In the genomic region with DNA sequence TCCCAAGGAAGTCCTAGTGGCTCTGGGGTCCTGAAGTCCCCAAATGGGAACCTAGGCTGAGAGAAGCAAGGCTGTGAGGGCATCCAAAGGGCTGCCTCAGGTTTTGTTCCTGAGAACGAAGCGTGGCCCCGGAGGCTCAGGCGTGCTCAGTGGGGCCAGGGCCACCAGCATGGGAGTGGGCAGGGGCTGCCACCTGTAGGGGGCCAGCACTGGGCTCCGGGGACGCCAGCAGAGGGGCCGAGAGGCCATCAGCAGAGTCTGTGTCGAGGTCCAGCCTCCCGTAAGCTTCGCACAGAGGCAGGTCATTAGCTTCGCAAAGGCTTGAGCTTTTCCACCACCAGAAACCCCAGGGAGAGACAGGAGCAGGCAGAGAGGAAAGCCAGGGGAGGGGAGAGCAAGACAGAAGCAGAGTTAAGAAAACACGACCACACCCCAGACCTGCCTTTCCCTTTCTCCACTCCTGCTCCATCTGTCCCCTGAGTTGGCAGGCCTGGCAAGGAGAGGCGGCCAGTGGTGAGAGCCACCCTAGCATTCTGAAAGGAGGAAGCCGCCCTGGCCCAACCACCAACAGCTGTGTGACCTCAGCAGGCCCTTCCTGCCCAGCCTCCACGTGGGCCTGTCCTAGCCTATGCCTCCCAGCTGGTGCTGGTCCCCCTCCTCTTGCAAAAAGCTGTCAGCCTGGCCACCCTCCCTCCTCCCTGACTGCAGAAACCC, we compare ENCODE assay signal across 13 cellular contexts. TPM values are rescaled to one million over a fixed set of nuclear protein-coding genes. Genes with fewer than 3 reads are reported as not detected.
DNase-seq lines count a peak whose midpoint lies in the region; ATAC-seq, FAIRE-seq and TF ChIP-seq lines count a peak whose summit lies in the region.
"Had no signal": no experiment of that assay in that cellular context is flagged by ENCODE, and none has a peak within 500 bp of the region (broad histone marks: within the 10 kb centered on the region; RNA-seq: fewer than 3 reads in every experiment).

No MANE protein-coding gene starts in this region.

- CTCF ChIA-PET in K562 (lab: Yijun Ruan, JAX; ENCODE audit: low intra/inter-chr PET ratio): no interaction called here

- no peak overlapping the region for H3K27ac ChIP-seq in K562 (ENCODE audit: extremely low read depth, low read depth, low read length)
- H3K27ac ChIP-seq in lower lobe of right lung: peak overlapping the region; percentile 67

- peaks cover 2% of the 10 kb centered on the region; the same call in 1 of the 2 replicates for H4K20me1 ChIP-seq in K562 (replicated peaks; ENCODE audit: control insufficient read depth, insufficient read depth, low read length)

- intact Hi-C loops in K562 (cut with micrococcal nuclease) (no loop called here), lower lobe of right lung (cut with DNase I) (no loop called here)

- no peak overlapping the region for H3K4me3 ChIP-seq in NT2/D1 (ENCODE audit: insufficient read length, low read depth)
- H3K4me3 ChIP-seq in K562: no peak overlapping the region
- peak overlapping the region; percentile 7 for H3K4me3 ChIP-seq in lower lobe of right lung

- no peaks in the 10 kb centered on the region for H3K9me1 ChIP-seq in K562 (ENCODE audit: control insufficient read depth, insufficient read depth, low read length)

- ATAC-seq in K562 (no peak), lower lobe of right lung (peak; percentile 72 to 80), GM18867 (IDR thresholded peaks at IDR 0.05; ENCODE audit: unreplicated experiment) (no peak), GM18517 (IDR thresholded peaks at IDR 0.05; ENCODE audit: unreplicated experiment) (no peak)
- peak; percentile 60 to 65 for ATAC-seq in stimulated activated naive B cell treated with anti-CD40 and anti-IgM and Interleukin-4, amounts not matched to agents 10 μg/mL and 1 μg/mL and 100 μg/mL, for 72 hours (replicated peaks)

- H3K9me3 ChIP-seq in NT2/D1 (ENCODE audit: insufficient read depth, low read length) (no peaks in the 10 kb centered on the region), K562 (replicated peaks; ENCODE audit: control insufficient read depth, insufficient read depth, low read depth, low read length) (no peaks in the 10 kb centered on the region), lower lobe of right lung (no peaks in the 10 kb centered on the region)

- 90% methylated on average over 14 of the region's 15 CpGs for WGBS in K562 (ENCODE audit: insufficient coverage, low coverage, missing lambda C conversion rate)

- POLR2A ChIA-PET in K562 (lab: Yijun Ruan, JAX): interaction anchor here (0.5 to 2.7 kb wide), 5 partner anchors 9 to 107 kb away, joined by 3 to 18 read pairs (median 5); no protein-coding TSS in a partner anchor

- TF ChIP-seq CTCF in K562 (IDR thresholded peaks at IDR 0.05 in 2 of 3, conservative IDR thresholded peaks at IDR 0.05 in 1 of 3; ENCODE audit: insufficient read depth in 2 of 3, low read depth in 1 of 3, low read length in 3 of 3) (no peak), lower lobe of right lung (IDR thresholded peaks at IDR 0.05) (no peak)

- H3K27me3 ChIP-seq in NT2/D1 (ENCODE audit: insufficient read depth, insufficient read length) (no peaks in the 10 kb centered on the region), K562 (ENCODE audit: control insufficient read depth in 2 of 2, insufficient read depth in 2 of 2, low read length in 2 of 2) (no peaks in the 10 kb centered on the region), lower lobe of right lung (ENCODE audit: low read depth) (no peaks in the 10 kb centered on the region)

- DNase-seq in NT2/D1 (ENCODE audit: low read depth, low spot score) (no peak), K562 (ENCODE audit: extremely low read depth in 1 of 4, low spot score in 3 of 4) (no peak), lower lobe of right lung (peak; percentile 83), NCI-H748 treated with DMSO at 0.1 percent for 48 hours (lab: John Stamatoyannopoulos, UW) (no peak), T-helper 1 cell (no peak)
- no peak for DNase-seq in stimulated activated naive B cell treated with anti-CD40 and anti-IgM and Interleukin-4, amounts not matched to agents 10 μg/mL and 1 μg/mL and 100 μg/mL, for 72 hours
- DNase-seq: activated CD4-positive, alpha-beta T cell treated with anti-CD3 and anti-CD28 coated beads for 48 hours; activated effector memory CD4-positive, alpha-beta T cell treated with anti-CD3 and anti-CD28 coated beads, Interleukin-2, amount 50 U/mL, for 16 hours; NCI-H1105; NCI-H774 had no signal

- H3K9me3 Mint-ChIP-seq in stimulated activated naive B cell treated with anti-CD40 and anti-IgM and Interleukin-4, amounts not matched to agents 10 μg/mL and 1 μg/mL and 100 μg/mL, for 72 hours: peaks cover 0 to 4% of the 10 kb centered on the region in 2 donors

- in situ Hi-C loops in K562 (cut with MboI): no loop called here

- peaks cover 14% of the 10 kb centered on the region for H3K79me2 ChIP-seq in K562 (ENCODE audit: control insufficient read depth, insufficient read depth, low read length)

- peaks cover 47 to 68% of the 10 kb centered on the region in 2 donors for H3K36me3 Mint-ChIP-seq in stimulated activated naive B cell treated with anti-CD40 and anti-IgM and Interleukin-4, amounts not matched to agents 10 μg/mL and 1 μg/mL and 100 μg/mL, for 72 hours

- peaks cover 86% of the 10 kb centered on the region for H3K36me3 ChIP-seq in NT2/D1 (ENCODE audit: insufficient read depth, insufficient read length, low read length)
- H3K36me3 ChIP-seq in K562 (ENCODE audit: control insufficient read depth, insufficient read depth, low read length): peaks cover 83% of the 10 kb centered on the region
- peaks cover 76% of the 10 kb centered on the region for H3K36me3 ChIP-seq in lower lobe of right lung

- H3K27me3 Mint-ChIP-seq in stimulated activated naive B cell treated with anti-CD40 and anti-IgM and Interleukin-4, amounts not matched to agents 10 μg/mL and 1 μg/mL and 100 μg/mL, for 72 hours: no peaks in the 10 kb centered on the region

- peak overlapping the region in 1 of 2 donors; percentile 19 for H3K4me3 Mint-ChIP-seq in stimulated activated naive B cell treated with anti-CD40 and anti-IgM and Interleukin-4, amounts not matched to agents 10 μg/mL and 1 μg/mL and 100 μg/mL, for 72 hours

- H3K4me1 ChIP-seq in NT2/D1 (ENCODE audit: insufficient read depth, insufficient read length) (peaks cover 23% of the 10 kb centered on the region), K562 (replicated peaks in 1 of 2; ENCODE audit: control insufficient read depth in 2 of 2, insufficient read depth in 2 of 2, low read length in 2 of 2) (peaks cover 9 to 31% of the 10 kb centered on the region in 2 experiments; a peak in 4 of 5 replicates), lower lobe of right lung (peaks cover 27% of the 10 kb centered on the region)

- no peak for TF ChIP-seq POLR2A in K562 (conservative IDR thresholded peaks at IDR 0.05)

- no TSS peak for BruUV-seq in K562 (replicated peaks; lab: Mats Ljungman, UMichigan)

- H3K27ac Mint-ChIP-seq in stimulated activated naive B cell treated with anti-CD40 and anti-IgM and Interleukin-4, amounts not matched to agents 10 μg/mL and 1 μg/mL and 100 μg/mL, for 72 hours: peak overlapping the region; percentile 86

- peaks cover 46 to 83% of the 10 kb centered on the region in 2 donors for H3K4me1 Mint-ChIP-seq in stimulated activated naive B cell treated with anti-CD40 and anti-IgM and Interleukin-4, amounts not matched to agents 10 μg/mL and 1 μg/mL and 100 μg/mL, for 72 hours

- no peak for TF ChIP-seq EP300 in K562 (IDR thresholded peaks at IDR 0.05; ENCODE audit: low read length)

- no peak overlapping the region for H3K4me2 ChIP-seq in K562 (ENCODE audit: insufficient read depth, low read length)

- H2AFZ ChIP-seq in K562 (ENCODE audit: low read depth, low read length): no peak overlapping the region

- FAIRE-seq in K562 (lab: Jason Lieb, UNC): no peak
- FAIRE-seq: keratinocyte had no signal

- no peak for TF ChIP-seq RAD21 in K562 (CRISPR knock-in tag; conservative IDR thresholded peaks at IDR 0.05 in 1 of 2, IDR thresholded peaks at IDR 0.05 in 1 of 2)

- peak overlapping the region; percentile 36 for H3K9ac ChIP-seq in NT2/D1 (ENCODE audit: insufficient read length, low read depth)
- H3K9ac ChIP-seq in K562 (ENCODE audit: insufficient read depth in 1 of 2, low read depth in 2 of 2, low read length in 2 of 2): peak overlapping the region in 1 of 2 experiments; percentile 80; a peak in 2 of 4 replicates

RNA-seq across cellular contexts. Expression of gene SURF6, which starts 5.5 kb away (rescaled TPM):
- 12.6 and 19.9 TPM in 2 replicates for total RNA-seq in K562 (2011; cell fraction: chromatin; rRNA removed; ENCODE audit: low replicate concordance)
- total RNA-seq in K562 (2011; cell fraction: nucleolus; rRNA removed): 16.7 and 17.7 TPM in 2 replicates
- 13.4 and 15.6 TPM in 2 replicates for total RNA-seq in K562 (2011; cell fraction: nucleoplasm; rRNA removed)
- total RNA-seq in K562 (2014; rRNA removed) (61.3 and 68.3 TPM in 2 replicates), K562 (2014; rRNA removed; fragmentation: Illumina TruSeq; extraction: Trizol) (10.5 and 12.2 TPM in 2 replicates), K562 (2015; rRNA removed; fragmentation: Illumina TruSeq; extraction: Trizol) (30.4 and 31.8 TPM in 2 replicates), K562 (2021) (45.3 and 50.6 TPM in 2 replicates), lower lobe of right lung (15.2 TPM)
- polyA plus RNA-seq in K562 (2011; rRNA removed) (12.3 and 14.3 TPM in 2 replicates), K562 (2014; fragmentation: Illumina TruSeq; extraction: Trizol) (14.7 and 26.5 TPM in 2 replicates), K562 (2014; fragmentation: Nextera tagmentation; extraction: Ambion mirVana) (1 to 10 TPM; 1.4 to 1.8 TPM), K562 (2014; rRNA removed) (52.7 and 61.5 TPM in 2 replicates)
- polyA plus RNA-seq in K562 (2011; cell fraction: cytosol; rRNA removed): 11.6 and 21.6 TPM in 2 replicates
- polyA plus RNA-seq in K562 (2011; cell fraction: nucleus; rRNA removed): 17.7 and 31.0 TPM in 2 replicates
- 23.2 and 31.5 TPM in 2 replicates for polyA plus RNA-seq in K562 (2012)
- polyA minus RNA-seq in K562 (2011; rRNA and poly(A)+ RNA removed): 5.3 TPM in 2 replicates
- 8.6 and 9.6 TPM in 2 replicates for polyA minus RNA-seq in K562 (2011; cell fraction: cytosol; rRNA and poly(A)+ RNA removed)
- 5.5 and 8.2 TPM in 2 replicates for polyA minus RNA-seq in K562 (2011; cell fraction: nucleus; rRNA and poly(A)+ RNA removed)

RNA-seq across cellular contexts. Expression of gene MED22, which starts 6.4 kb away (rescaled TPM):
- total RNA-seq in K562 (2011; cell fraction: chromatin; rRNA removed; ENCODE audit: low replicate concordance): 32.2 and 75.9 TPM in 2 replicates
- 43.3 and 44.7 TPM in 2 replicates for total RNA-seq in K562 (2011; cell fraction: nucleolus; rRNA removed)
- total RNA-seq in K562 (2011; cell fraction: nucleoplasm; rRNA removed): 40.6 and 56.1 TPM in 2 replicates
- total RNA-seq in K562 (2014; rRNA removed) (27.2 and 28.0 TPM in 2 replicates), K562 (2014; rRNA removed; fragmentation: Illumina TruSeq; extraction: Trizol) (7.7 and 9.4 TPM in 2 replicates), K562 (2015; rRNA removed; fragmentation: Illumina TruSeq; extraction: Trizol) (22.3 and 22.6 TPM in 2 replicates), K562 (2021) (32.4 and 35.6 TPM in 2 replicates), lower lobe of right lung (24.4 TPM)
- polyA plus RNA-seq in K562 (2011; rRNA removed) (23.4 and 33.6 TPM in 2 replicates), K562 (2014; fragmentation: Illumina TruSeq; extraction: Trizol) (15.5 and 23.8 TPM in 2 replicates), K562 (2014; fragmentation: Nextera tagmentation; extraction: Ambion mirVana) (1 to 10 TPM in 1 of 2 experiments, under 1 TPM in 1; 0.73 to 1.4 TPM), K562 (2014; rRNA removed) (32.6 and 34.8 TPM in 2 replicates)
- polyA plus RNA-seq in K562 (2011; cell fraction: cytosol; rRNA removed): 28.9 and 48.4 TPM in 2 replicates
- polyA plus RNA-seq in K562 (2011; cell fraction: nucleus; rRNA removed): 91.8 and 102 TPM in 2 replicates
- 24.0 and 26.3 TPM in 2 replicates for polyA plus RNA-seq in K562 (2012)
- 12.6 and 25.7 TPM in 2 replicates for polyA minus RNA-seq in K562 (2011; rRNA and poly(A)+ RNA removed)
- 16.2 and 27.5 TPM in 2 replicates for polyA minus RNA-seq in K562 (2011; cell fraction: cytosol; rRNA and poly(A)+ RNA removed)
- 15.6 and 19.2 TPM in 2 replicates for polyA minus RNA-seq in K562 (2011; cell fraction: nucleus; rRNA and poly(A)+ RNA removed)

RNA-seq across cellular contexts. Expression of gene RPL7A, which starts 6.5 kb away (rescaled TPM):
- total RNA-seq in K562 (2011; cell fraction: chromatin; rRNA removed; ENCODE audit: low replicate concordance): 435 and 818 TPM in 2 replicates
- 981 and 1,003 TPM in 2 replicates for total RNA-seq in K562 (2011; cell fraction: nucleolus; rRNA removed)
- 983 and 1,497 TPM in 2 replicates for total RNA-seq in K562 (2011; cell fraction: nucleoplasm; rRNA removed)
- total RNA-seq in K562 (2014; rRNA removed) (2,031 and 2,305 TPM in 2 replicates), K562 (2014; rRNA removed; fragmentation: Illumina TruSeq; extraction: Trizol) (2,847 and 3,141 TPM in 2 replicates), K562 (2015; rRNA removed; fragmentation: Illumina TruSeq; extraction: Trizol) (3,167 and 3,195 TPM in 2 replicates), K562 (2021) (2,893 and 3,009 TPM in 2 replicates), lower lobe of right lung (1,397 TPM)
- polyA plus RNA-seq in K562 (2011; rRNA removed) (2,555 and 3,221 TPM in 2 replicates), K562 (2014; fragmentation: Illumina TruSeq; extraction: Trizol) (3,627 and 3,760 TPM in 2 replicates), K562 (2014; fragmentation: Nextera tagmentation; extraction: Ambion mirVana) (1,000 to 10,000 TPM; 1,935 to 2,418 TPM), K562 (2014; rRNA removed) (2,051 and 2,652 TPM in 2 replicates)
- polyA plus RNA-seq in K562 (2011; cell fraction: cytosol; rRNA removed): 2,594 and 3,399 TPM in 2 replicates
- polyA plus RNA-seq in K562 (2011; cell fraction: nucleus; rRNA removed): 1,411 and 1,919 TPM in 2 replicates
- polyA plus RNA-seq in K562 (2012): 2,443 and 5,674 TPM in 2 replicates
- polyA minus RNA-seq in K562 (2011; rRNA and poly(A)+ RNA removed): 2,918 and 2,983 TPM in 2 replicates
- 1,280 and 1,366 TPM in 2 replicates for polyA minus RNA-seq in K562 (2011; cell fraction: cytosol; rRNA and poly(A)+ RNA removed)
- polyA minus RNA-seq in K562 (2011; cell fraction: nucleus; rRNA and poly(A)+ RNA removed): 400 and 734 TPM in 2 replicates

RNA-seq across cellular contexts. Expression of gene SURF1, which starts 14.8 kb away (rescaled TPM):
- total RNA-seq in K562 (2011; cell fraction: chromatin; rRNA removed; ENCODE audit: low replicate concordance): 14.8 and 38.0 TPM in 2 replicates
- total RNA-seq in K562 (2011; cell fraction: nucleolus; rRNA removed): 35.1 and 38.5 TPM in 2 replicates
- 27.0 and 30.6 TPM in 2 replicates for total RNA-seq in K562 (2011; cell fraction: nucleoplasm; rRNA removed)
- total RNA-seq in K562 (2014; rRNA removed) (17.9 and 20.8 TPM in 2 replicates), K562 (2014; rRNA removed; fragmentation: Illumina TruSeq; extraction: Trizol) (20.9 and 21.2 TPM in 2 replicates), K562 (2015; rRNA removed; fragmentation: Illumina TruSeq; extraction: Trizol) (15.5 and 16.6 TPM in 2 replicates), K562 (2021) (26.7 and 26.8 TPM in 2 replicates), lower lobe of right lung (49.4 TPM)
- polyA plus RNA-seq in K562 (2011; rRNA removed) (28.6 and 29.8 TPM in 2 replicates), K562 (2014; fragmentation: Illumina TruSeq; extraction: Trizol) (19.1 and 22.2 TPM in 2 replicates), K562 (2014; fragmentation: Nextera tagmentation; extraction: Ambion mirVana) (10 to 100 TPM; 16.1 to 16.3 TPM), K562 (2014; rRNA removed) (30.4 and 31.3 TPM in 2 replicates)
- 20.7 and 21.2 TPM in 2 replicates for polyA plus RNA-seq in K562 (2011; cell fraction: cytosol; rRNA removed)
- 52.8 and 56.6 TPM in 2 replicates for polyA plus RNA-seq in K562 (2011; cell fraction: nucleus; rRNA removed)
- polyA plus RNA-seq in K562 (2012): 23.6 and 38.1 TPM in 2 replicates
- polyA minus RNA-seq in K562 (2011; rRNA and poly(A)+ RNA removed): 10.4 and 13.1 TPM in 2 replicates
- 6.1 and 6.4 TPM in 2 replicates for polyA minus RNA-seq in K562 (2011; cell fraction: cytosol; rRNA and poly(A)+ RNA removed)
- polyA minus RNA-seq in K562 (2011; cell fraction: nucleus; rRNA and poly(A)+ RNA removed): 7.0 and 9.7 TPM in 2 replicates

RNA-seq across cellular contexts. Expression of gene SURF2, which starts 14.8 kb away (rescaled TPM):
- total RNA-seq in K562 (2011; cell fraction: chromatin; rRNA removed; ENCODE audit: low replicate concordance): 2.1 and 4.8 TPM in 2 replicates
- 5.7 and 6.1 TPM in 2 replicates for total RNA-seq in K562 (2011; cell fraction: nucleolus; rRNA removed)
- 3.4 and 7.6 TPM in 2 replicates for total RNA-seq in K562 (2011; cell fraction: nucleoplasm; rRNA removed)
- total RNA-seq in K562 (2014; rRNA removed) (82.5 and 83.0 TPM in 2 replicates), K562 (2014; rRNA removed; fragmentation: Illumina TruSeq; extraction: Trizol) (18.6 and 19.8 TPM in 2 replicates), K562 (2015; rRNA removed; fragmentation: Illumina TruSeq; extraction: Trizol) (37.0 and 37.3 TPM in 2 replicates), K562 (2021) (38.3 and 43.3 TPM in 2 replicates), lower lobe of right lung (15.2 TPM)
- polyA plus RNA-seq in K562 (2011; rRNA removed) (7.3 and 9.7 TPM in 2 replicates), K562 (2014; fragmentation: Illumina TruSeq; extraction: Trizol) (21.3 and 32.2 TPM in 2 replicates), K562 (2014; fragmentation: Nextera tagmentation; extraction: Ambion mirVana) (10 to 100 TPM in 1 of 2 experiments, 1 to 10 TPM in 1; 5.5 to 10.2 TPM), K562 (2014; rRNA removed) (52.4 and 58.9 TPM in 2 replicates)
- 11.8 and 44.2 TPM in 2 replicates for polyA plus RNA-seq in K562 (2011; cell fraction: cytosol; rRNA removed)
- 6.8 and 14.0 TPM in 2 replicates for polyA plus RNA-seq in K562 (2011; cell fraction: nucleus; rRNA removed)
- 30.9 and 47.7 TPM in 2 replicates for polyA plus RNA-seq in K562 (2012)
- 7.6 TPM in 2 replicates for polyA minus RNA-seq in K562 (2011; rRNA and poly(A)+ RNA removed)
- polyA minus RNA-seq in K562 (2011; cell fraction: cytosol; rRNA and poly(A)+ RNA removed): 10.3 and 16.3 TPM in 2 replicates
- 4.1 and 4.2 TPM in 2 replicates for polyA minus RNA-seq in K562 (2011; cell fraction: nucleus; rRNA and poly(A)+ RNA removed)

Comparison
In these comparisons a context has a peak if more than half of its experiments do, and no peak if none do; other contexts are left out.
1. ATAC-seq: peak in lower lobe of right lung (2 of 2) and stimulated activated naive B cell treated with anti-CD40 and anti-IgM and Interleukin-4, amounts not matched to agents 10 μg/mL and 1 μg/mL and 100 μg/mL, for 72 hours (2 of 2); none in K562 (single experiment), GM18867 (single experiment) and GM18517 (single experiment).